27 cellular contexts compared by ENCODE assay signal in the genomic region with DNA sequence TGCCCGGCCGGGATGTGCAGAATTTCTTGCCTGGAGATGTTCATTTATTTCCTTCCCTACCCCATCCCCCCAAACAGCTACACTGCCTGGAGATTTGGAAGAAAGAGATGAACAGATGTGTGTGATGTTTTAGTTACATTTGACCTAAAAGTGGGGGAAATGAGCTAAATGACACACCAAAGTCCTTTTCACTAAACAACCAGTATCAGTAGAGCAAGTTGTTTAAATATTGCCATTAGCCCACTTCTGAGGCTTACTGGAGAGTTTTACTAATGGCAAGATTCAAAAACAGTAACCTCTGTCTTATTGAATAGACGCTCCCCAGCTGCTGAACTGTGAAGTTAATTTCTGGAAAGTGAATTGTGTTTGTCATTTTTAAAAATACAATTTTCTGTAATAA.
"Had no signal": no experiment of that assay in that cellular context is flagged by ENCODE, and none has a peak within 500 bp of the region (broad histone marks: within the 10 kb centered on the region; RNA-seq: fewer than 3 reads in every experiment).

No MANE protein-coding gene starts in this region.

- H3K27ac Mint-ChIP-seq: nephron; stimulated activated memory B cell treated with anti-CD40 and anti-IgM and Interleukin-4, amounts not matched to agents 10 μg/mL and 1 μg/mL and 100 μg/mL, for 72 hours had no signal

- H3K9me3 Mint-ChIP-seq: stimulated activated memory B cell treated with anti-CD40 and anti-IgM and Interleukin-4, amounts not matched to agents 10 μg/mL and 1 μg/mL and 100 μg/mL, for 72 hours had no signal

- ATAC-seq: body of pancreas; left lung; lower lobe of right lung; mucosa of descending colon; stimulated activated memory B cell treated with anti-CD40 and anti-IgM and Interleukin-4, amounts not matched to agents 10 μg/mL and 1 μg/mL and 100 μg/mL, for 72 hours had no signal

- H3K27me3 Mint-ChIP-seq: stimulated activated memory B cell treated with anti-CD40 and anti-IgM and Interleukin-4, amounts not matched to agents 10 μg/mL and 1 μg/mL and 100 μg/mL, for 72 hours had no signal

- H3K9me3 ChIP-seq: body of pancreas, esophagus squamous epithelium, left lung, lower lobe of right lung, mucosa of descending colon, prostate gland, sigmoid colon, tibial nerve had no signal

- H3K4me3 ChIP-seq: body of pancreas, esophagus squamous epithelium, left lung, lower lobe of right lung, mucosa of descending colon, prostate gland, sigmoid colon, tibial nerve had no signal

- H3K36me3 ChIP-seq: esophagus squamous epithelium, left lung, lower lobe of right lung, prostate gland, sigmoid colon, tibial nerve had no signal

- DNase-seq: activated CD4-positive, alpha-beta T cell treated with anti-CD3 and anti-CD28 coated beads for 4 hours; activated CD4-positive, CD25-positive, alpha-beta regulatory T cell; activated CD8-positive, alpha-beta memory T cell treated with anti-CD3 and anti-CD28 coated beads, Interleukin-2, amount 50 U/mL, for 48 hours; activated gamma-delta T cell treated with Interleukin-2 at 50 U/mL for 16 hours; activated naive CD4-positive, alpha-beta T cell treated with anti-CD3 and anti-CD28 coated beads, Interleukin-2, amount 50 U/mL, for 16 hours; anterior cingulate cortex; body of pancreas; dermis blood vessel endothelial cell; effector CD4-positive, alpha-beta T cell; esophagus squamous epithelium; foreskin melanocyte; kidney glomerular epithelial cell; left lung; lower lobe of right lung; mesendoderm; mucosa of descending colon; sigmoid colon; small intestine; stimulated activated CD4-positive, alpha-beta T cell treated with anti-CD3 and anti-CD28 coated beads, Interleukin-4, amount 100 ng/mL, for 24 hours had no signal

- H3K27ac ChIP-seq: body of pancreas, epithelial cell of prostate, esophagus squamous epithelium, left lung, lower lobe of right lung, prostate gland, sigmoid colon, tibial nerve had no signal

- H3K4me3 Mint-ChIP-seq: nephron; stimulated activated memory B cell treated with anti-CD40 and anti-IgM and Interleukin-4, amounts not matched to agents 10 μg/mL and 1 μg/mL and 100 μg/mL, for 72 hours; T-helper 2 cell treated with Interferon-gamma antibody and Interleukin-4, amounts not matched to agents 5 μg/mL and 100 μg/mL, for 36 hours had no signal

- FAIRE-seq: colon, endometrium, small intestine had no signal

- H3K27me3 ChIP-seq: body of pancreas, left lung, sigmoid colon, tibial nerve had no signal

- H3K4me1 ChIP-seq: body of pancreas, esophagus squamous epithelium, lower lobe of right lung, sigmoid colon, tibial nerve had no signal
